ENCODE assay signal across 2 cellular contexts in the genomic region with DNA sequence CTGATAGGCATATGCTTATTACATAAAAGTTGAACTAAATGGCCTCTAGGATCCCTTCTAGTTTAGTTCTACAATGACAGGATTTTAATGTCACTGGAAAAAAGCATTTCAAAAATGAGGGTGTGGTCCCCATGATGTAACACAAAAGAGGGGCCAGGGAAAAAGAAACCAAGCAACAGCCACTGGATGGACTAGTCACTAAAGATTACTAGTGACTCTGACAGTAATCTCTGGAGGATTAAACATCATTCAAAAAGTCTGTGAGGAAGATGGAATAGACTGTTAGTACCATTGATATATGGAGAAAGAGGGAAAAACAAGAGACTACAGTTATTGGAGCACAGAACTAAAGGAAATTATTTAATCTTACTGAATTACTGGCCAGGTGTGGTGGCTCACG.
TF ChIP-seq lines count a peak whose summit lies in the region.

No MANE protein-coding gene starts in this region.

TF ChIP-seq in H1, 55 proteins besides CTCF, POLR2A, EP300 and RAD21:
- TF ChIP-seq GTF2F1 (IDR thresholded peaks at IDR 0.05; ENCODE audit: borderline replicate concordance, low read depth, low read length) (no peak), RFX5 (IDR thresholded peaks at IDR 0.05; ENCODE audit: borderline replicate concordance, low read depth, low read length) (no peak), HDAC6 (IDR thresholded peaks at IDR 0.05; ENCODE audit: low read depth, low read length) (no peak), SUZ12 (IDR thresholded peaks at IDR 0.05; ENCODE audit: low read length) (no peak)
- TF ChIP-seq, protein P1, sequence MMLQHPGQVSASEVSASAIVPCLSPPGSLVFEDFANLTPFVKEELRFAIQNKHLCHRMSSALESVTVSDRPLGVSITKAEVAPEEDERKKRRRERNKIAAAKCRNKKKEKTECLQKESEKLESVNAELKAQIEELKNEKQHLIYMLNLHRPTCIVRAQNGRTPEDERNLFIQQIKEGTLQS (IDR thresholded peaks at IDR 0.05; ENCODE audit: insufficient read depth, low read depth, low read length): no peak
- TF ChIP-seq, protein P2, sequence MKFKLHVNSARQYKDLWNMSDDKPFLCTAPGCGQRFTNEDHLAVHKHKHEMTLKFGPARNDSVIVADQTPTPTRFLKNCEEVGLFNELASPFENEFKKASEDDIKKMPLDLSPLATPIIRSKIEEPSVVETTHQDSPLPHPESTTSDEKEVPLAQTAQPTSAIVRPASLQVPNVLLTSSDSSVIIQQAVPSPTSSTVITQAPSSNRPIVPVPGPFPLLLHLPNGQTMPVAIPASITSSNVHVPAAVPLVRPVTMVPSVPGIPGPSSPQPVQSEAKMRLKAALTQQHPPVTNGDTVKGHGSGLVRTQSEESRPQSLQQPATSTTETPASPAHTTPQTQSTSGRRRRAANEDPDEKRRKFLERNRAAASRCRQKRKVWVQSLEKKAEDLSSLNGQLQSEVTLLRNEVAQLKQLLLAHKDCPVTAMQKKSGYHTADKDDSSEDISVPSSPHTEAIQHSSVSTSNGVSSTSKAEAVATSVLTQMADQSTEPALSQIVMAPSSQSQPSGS (IDR thresholded peaks at IDR 0.05; ENCODE audit: low read length): no peak

TF ChIP-seq in HepG2, 621 proteins besides CTCF, POLR2A, EP300 and RAD21:
- TF ChIP-seq TBL1XR1 (IDR thresholded peaks at IDR 0.05; ENCODE audit: borderline replicate concordance, low read length, partially characterized antibody) (no peak), ZNF121 (CRISPR knock-in tag; IDR thresholded peaks at IDR 0.05) (no peak), PLRG1 (conservative IDR thresholded peaks at IDR 0.05) (no peak), SMAD1 (CRISPR knock-in tag; IDR thresholded peaks at IDR 0.05; ENCODE audit: borderline replicate concordance, low read depth) (no peak), ZNF354B (CRISPR knock-in tag; IDR thresholded peaks at IDR 0.05) (no peak), ZNF335 (CRISPR knock-in tag; IDR thresholded peaks at IDR 0.05) (no peak), ZNF7 (CRISPR knock-in tag; IDR thresholded peaks at IDR 0.05) (no peak), TEAD3 (CRISPR knock-in tag; optimal IDR thresholded peaks at IDR 0.05; ENCODE audit: borderline replicate concordance) (no peak), PAF1 (CRISPR knock-in tag; IDR thresholded peaks at IDR 0.05) (no peak), CHCHD3 (CRISPR knock-in tag; IDR thresholded peaks at IDR 0.05) (no peak), RFX1 (IDR thresholded peaks at IDR 0.05) (no peak), ZNF256 (CRISPR knock-in tag; conservative IDR thresholded peaks at IDR 0.05) (no peak)
- TF ChIP-seq, protein P3, sequence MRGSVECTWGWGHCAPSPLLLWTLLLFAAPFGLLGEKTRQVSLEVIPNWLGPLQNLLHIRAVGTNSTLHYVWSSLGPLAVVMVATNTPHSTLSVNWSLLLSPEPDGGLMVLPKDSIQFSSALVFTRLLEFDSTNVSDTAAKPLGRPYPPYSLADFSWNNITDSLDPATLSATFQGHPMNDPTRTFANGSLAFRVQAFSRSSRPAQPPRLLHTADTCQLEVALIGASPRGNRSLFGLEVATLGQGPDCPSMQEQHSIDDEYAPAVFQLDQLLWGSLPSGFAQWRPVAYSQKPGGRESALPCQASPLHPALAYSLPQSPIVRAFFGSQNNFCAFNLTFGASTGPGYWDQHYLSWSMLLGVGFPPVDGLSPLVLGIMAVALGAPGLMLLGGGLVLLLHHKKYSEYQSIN (CRISPR knock-in tag; IDR thresholded peaks at IDR 0.05; ENCODE audit: borderline replicate concordance): no peak
- TF ChIP-seq, protein P4, sequence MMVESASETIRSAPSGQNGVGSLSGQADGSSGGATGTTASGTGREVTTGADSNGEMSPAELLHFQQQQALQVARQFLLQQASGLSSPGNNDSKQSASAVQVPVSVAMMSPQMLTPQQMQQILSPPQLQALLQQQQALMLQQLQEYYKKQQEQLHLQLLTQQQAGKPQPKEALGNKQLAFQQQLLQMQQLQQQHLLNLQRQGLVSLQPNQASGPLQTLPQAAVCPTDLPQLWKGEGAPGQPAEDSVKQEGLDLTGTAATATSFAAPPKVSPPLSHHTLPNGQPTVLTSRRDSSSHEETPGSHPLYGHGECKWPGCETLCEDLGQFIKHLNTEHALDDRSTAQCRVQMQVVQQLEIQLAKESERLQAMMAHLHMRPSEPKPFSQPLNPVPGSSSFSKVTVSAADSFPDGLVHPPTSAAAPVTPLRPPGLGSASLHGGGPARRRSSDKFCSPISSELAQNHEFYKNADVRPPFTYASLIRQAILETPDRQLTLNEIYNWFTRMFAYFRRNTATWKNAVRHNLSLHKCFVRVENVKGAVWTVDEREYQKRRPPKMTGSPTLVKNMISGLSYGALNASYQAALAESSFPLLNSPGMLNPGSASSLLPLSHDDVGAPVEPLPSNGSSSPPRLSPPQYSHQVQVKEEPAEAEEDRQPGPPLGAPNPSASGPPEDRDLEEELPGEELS (CRISPR knock-in tag; IDR thresholded peaks at IDR 0.05): no peak
- TF ChIP-seq, protein P5, sequence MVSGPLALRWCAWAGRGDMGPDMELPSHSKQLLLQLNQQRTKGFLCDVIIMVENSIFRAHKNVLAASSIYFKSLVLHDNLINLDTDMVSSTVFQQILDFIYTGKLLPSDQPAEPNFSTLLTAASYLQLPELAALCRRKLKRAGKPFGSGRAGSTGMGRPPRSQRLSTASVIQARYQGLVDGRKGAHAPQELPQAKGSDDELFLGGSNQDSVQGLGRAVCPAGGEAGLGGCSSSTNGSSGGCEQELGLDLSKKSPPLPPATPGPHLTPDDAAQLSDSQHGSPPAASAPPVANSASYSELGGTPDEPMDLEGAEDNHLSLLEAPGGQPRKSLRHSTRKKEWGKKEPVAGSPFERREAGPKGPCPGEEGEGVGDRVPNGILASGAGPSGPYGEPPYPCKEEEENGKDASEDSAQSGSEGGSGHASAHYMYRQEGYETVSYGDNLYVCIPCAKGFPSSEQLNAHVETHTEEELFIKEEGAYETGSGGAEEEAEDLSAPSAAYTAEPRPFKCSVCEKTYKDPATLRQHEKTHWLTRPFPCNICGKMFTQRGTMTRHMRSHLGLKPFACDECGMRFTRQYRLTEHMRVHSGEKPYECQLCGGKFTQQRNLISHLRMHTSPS (CRISPR knock-in tag; IDR thresholded peaks at IDR 0.05; ENCODE audit: low read depth): no peak
- TF ChIP-seq, protein P6, sequence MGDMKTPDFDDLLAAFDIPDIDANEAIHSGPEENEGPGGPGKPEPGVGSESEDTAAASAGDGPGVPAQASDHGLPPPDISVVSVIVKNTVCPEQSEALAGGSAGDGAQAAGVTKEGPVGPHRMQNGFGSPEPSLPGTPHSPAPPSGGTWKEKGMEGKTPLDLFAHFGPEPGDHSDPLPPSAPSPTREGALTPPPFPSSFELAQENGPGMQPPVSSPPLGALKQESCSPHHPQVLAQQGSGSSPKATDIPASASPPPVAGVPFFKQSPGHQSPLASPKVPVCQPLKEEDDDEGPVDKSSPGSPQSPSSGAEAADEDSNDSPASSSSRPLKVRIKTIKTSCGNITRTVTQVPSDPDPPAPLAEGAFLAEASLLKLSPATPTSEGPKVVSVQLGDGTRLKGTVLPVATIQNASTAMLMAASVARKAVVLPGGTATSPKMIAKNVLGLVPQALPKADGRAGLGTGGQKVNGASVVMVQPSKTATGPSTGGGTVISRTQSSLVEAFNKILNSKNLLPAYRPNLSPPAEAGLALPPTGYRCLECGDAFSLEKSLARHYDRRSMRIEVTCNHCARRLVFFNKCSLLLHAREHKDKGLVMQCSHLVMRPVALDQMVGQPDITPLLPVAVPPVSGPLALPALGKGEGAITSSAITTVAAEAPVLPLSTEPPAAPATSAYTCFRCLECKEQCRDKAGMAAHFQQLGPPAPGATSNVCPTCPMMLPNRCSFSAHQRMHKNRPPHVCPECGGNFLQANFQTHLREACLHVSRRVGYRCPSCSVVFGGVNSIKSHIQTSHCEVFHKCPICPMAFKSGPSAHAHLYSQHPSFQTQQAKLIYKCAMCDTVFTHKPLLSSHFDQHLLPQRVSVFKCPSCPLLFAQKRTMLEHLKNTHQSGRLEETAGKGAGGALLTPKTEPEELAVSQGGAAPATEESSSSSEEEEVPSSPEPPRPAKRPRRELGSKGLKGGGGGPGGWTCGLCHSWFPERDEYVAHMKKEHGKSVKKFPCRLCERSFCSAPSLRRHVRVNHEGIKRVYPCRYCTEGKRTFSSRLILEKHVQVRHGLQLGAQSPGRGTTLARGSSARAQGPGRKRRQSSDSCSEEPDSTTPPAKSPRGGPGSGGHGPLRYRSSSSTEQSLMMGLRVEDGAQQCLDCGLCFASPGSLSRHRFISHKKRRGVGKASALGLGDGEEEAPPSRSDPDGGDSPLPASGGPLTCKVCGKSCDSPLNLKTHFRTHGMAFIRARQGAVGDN (CRISPR knock-in tag; IDR thresholded peaks at IDR 0.05): no peak
- TF ChIP-seq, protein P7, sequence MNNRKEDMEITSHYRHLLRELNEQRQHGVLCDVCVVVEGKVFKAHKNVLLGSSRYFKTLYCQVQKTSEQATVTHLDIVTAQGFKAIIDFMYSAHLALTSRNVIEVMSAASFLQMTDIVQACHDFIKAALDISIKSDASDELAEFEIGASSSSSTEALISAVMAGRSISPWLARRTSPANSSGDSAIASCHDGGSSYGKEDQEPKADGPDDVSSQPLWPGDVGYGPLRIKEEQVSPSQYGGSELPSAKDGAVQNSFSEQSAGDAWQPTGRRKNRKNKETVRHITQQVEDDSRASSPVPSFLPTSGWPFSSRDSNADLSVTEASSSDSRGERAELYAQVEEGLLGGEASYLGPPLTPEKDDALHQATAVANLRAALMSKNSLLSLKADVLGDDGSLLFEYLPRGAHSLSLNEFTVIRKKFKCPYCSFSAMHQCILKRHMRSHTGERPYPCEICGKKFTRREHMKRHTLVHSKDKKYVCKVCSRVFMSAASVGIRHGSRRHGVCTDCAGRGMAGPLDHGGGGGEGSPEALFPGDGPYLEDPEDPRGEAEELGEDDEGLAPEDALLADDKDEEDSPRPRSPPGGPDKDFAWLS (CRISPR knock-in tag; IDR thresholded peaks at IDR 0.05; ENCODE audit: borderline replicate concordance): no peak
- TF ChIP-seq, protein P8, sequence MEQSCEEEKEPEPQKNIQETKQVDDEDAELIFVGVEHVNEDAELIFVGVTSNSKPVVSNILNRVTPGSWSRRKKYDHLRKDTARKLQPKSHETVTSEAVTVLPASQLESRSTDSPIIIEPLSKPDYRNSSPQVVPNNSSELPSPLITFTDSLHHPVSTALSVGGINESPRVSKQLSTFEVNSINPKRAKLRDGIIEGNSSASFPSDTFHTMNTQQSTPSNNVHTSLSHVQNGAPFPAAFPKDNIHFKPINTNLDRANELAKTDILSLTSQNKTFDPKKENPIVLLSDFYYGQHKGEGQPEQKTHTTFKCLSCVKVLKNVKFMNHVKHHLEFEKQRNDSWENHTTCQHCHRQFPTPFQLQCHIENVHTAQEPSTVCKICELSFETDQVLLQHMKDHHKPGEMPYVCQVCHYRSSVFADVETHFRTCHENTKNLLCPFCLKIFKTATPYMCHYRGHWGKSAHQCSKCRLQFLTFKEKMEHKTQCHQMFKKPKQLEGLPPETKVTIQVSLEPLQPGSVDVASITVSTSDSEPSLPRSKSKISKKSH (CRISPR knock-in tag; IDR thresholded peaks at IDR 0.05; ENCODE audit: borderline replicate concordance): no peak
- TF ChIP-seq, protein P9, sequence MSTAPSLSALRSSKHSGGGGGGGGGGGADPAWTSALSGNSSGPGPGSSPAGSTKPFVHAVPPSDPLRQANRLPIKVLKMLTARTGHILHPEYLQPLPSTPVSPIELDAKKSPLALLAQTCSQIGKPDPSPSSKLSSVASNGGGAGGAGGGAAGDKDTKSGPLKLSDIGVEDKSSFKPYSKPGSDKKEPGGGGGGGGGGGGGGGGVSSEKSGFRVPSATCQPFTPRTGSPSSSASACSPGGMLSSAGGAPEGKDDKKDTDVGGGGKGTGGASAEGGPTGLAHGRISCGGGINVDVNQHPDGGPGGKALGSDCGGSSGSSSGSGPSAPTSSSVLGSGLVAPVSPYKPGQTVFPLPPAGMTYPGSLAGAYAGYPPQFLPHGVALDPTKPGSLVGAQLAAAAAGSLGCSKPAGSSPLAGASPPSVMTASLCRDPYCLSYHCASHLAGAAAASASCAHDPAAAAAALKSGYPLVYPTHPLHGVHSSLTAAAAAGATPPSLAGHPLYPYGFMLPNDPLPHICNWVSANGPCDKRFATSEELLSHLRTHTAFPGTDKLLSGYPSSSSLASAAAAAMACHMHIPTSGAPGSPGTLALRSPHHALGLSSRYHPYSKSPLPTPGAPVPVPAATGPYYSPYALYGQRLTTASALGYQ (CRISPR knock-in tag; IDR thresholded peaks at IDR 0.05): no peak
